8 cellular contexts compared by ENCODE assay signal in the genomic region with DNA sequence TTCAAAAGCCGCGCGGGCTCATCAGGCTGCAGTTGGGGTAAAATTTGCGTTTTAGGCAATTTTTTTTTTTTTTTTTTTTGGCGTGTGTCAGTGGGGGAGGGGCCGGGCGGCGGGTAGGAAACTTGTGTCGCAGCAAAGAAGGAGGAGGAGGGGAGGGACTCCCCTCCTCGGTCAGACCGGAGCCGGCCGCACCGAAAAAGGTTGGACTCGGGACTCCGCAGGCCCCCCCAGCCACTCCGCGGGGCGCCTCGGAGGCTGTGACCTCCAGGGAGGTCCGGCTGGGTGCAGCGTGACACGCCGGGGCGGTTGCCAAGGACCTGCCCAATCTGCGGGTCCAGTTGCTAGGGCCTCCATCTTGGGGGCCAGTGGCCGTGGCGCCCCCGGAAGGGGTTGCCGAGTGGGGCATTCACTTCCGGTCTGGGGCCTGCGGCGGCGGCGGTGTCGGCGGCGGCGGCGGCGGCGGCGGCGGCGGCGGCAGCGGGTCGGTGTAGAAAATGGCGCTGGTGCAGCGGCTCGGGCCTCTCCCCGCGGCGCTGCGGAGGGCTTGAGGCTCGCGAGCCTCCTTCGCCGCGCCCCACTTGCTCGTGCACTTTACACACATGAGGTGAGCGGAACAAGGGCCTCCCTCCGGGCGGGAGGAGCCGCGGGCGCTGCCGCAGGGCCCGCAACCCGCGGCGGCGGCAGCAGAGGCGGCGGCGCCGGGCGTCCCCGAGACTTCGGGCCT. TPM values are rescaled to one million over a fixed set of nuclear protein-coding genes. Genes with fewer than 3 reads are reported as not detected.
DNase-seq lines count a peak whose midpoint lies in the region; ATAC-seq and TF ChIP-seq lines count a peak whose summit lies in the region.

A gene (plus strand): TSS at position 409 of the 724 bp plus-strand sequence. CDS start 191 bp downstream, at position 600.

- H3K4me3 ChIP-seq in HUES6 (ENCODE audit: low read depth, low read length) (peak within 1 kb of the TSS; percentile 84), PC-3 (ENCODE audit: low read length) (peak within 1 kb of the TSS; percentile 75), esophagus (ENCODE audit: low read depth in 1 of 2, low read length in 2 of 2) (peak within 1 kb of the TSS; percentile 78 to 94), mucosa of stomach (ENCODE audit: low read length) (peak within 1 kb of the TSS; percentile 77)

- H3K27ac ChIP-seq in HUES6 (ENCODE audit: low read depth, low read length) (peak within 1 kb of the TSS; percentile 90), PC-3 (ENCODE audit: low read length) (peak within 1 kb of the TSS; percentile 71), esophagus (ENCODE audit: low read depth in 2 of 2, low read length in 1 of 2) (peak within 1 kb of the TSS; percentile 97 to 99)

- peak within 1 kb of the TSS; percentile 99 for H3K4me2 ChIP-seq in PC-3 (ENCODE audit: low read length)

- no peaks in the 10 kb centered on the region for H3K9me2 ChIP-seq in PC-3 (replicated peaks; ENCODE audit: low read length)

- H4K20me1 ChIP-seq in PC-3 (ENCODE audit: low read length): peaks cover 10% of the 10 kb centered on the region; the same call in 1 of the 2 replicates

- H3K4me1 ChIP-seq in HUES6 (ENCODE audit: control insufficient read depth, insufficient read depth, low read length) (peaks cover 22% of the 10 kb centered on the region), PC-3 (ENCODE audit: insufficient read depth, low read length) (peaks cover 15% of the 10 kb centered on the region), esophagus (ENCODE audit: control insufficient read depth in 2 of 2, insufficient read depth in 2 of 2, low read length in 1 of 2) (no peaks in the 10 kb centered on the region), mucosa of stomach (ENCODE audit: control insufficient read depth, insufficient read depth, low read length) (peaks cover 10% of the 10 kb centered on the region)

- H2AFZ ChIP-seq in PC-3 (ENCODE audit: low read length): peak within 1 kb of the TSS; percentile 82

- no TSS peak for BruUV-seq in PC-3 (replicated peaks; lab: Mats Ljungman, UMichigan)

- H3F3A ChIP-seq in PC-3 (ENCODE audit: low read length, unreplicated experiment): no peaks in the 10 kb centered on the region

- H3K36me3 ChIP-seq in HUES6 (ENCODE audit: control insufficient read depth, insufficient read depth, low read length) (peaks cover 24% of the 10 kb centered on the region), PC-3 (ENCODE audit: low read depth, low read length) (peaks cover 13% of the 10 kb centered on the region; the same call in 1 of the 2 replicates), esophagus (ENCODE audit: control insufficient read depth in 2 of 2, insufficient read depth in 2 of 2, low read length in 1 of 2) (peaks cover 0 to 2% of the 10 kb centered on the region in 2 donors), mucosa of stomach (ENCODE audit: control insufficient read depth, insufficient read depth, low read length) (no peaks in the 10 kb centered on the region)

- H3K27me3 ChIP-seq in HUES6 (ENCODE audit: control insufficient read depth, insufficient read depth, low read length): no peaks in the 10 kb centered on the region
- H3K27me3 ChIP-seq in PC-3 (ENCODE audit: low read length): no peaks in the 10 kb centered on the region
- H3K27me3 ChIP-seq in esophagus (ENCODE audit: control insufficient read depth in 1 of 2, insufficient read depth in 2 of 2, low read length in 2 of 2): no peaks in the 10 kb centered on the region
- no peaks in the 10 kb centered on the region for H3K27me3 ChIP-seq in mucosa of stomach (ENCODE audit: control insufficient read depth, insufficient read depth, low read length)

- no peaks in the 10 kb centered on the region for H3K9me3 Mint-ChIP-seq in activated T-cell treated with anti-CD3 and anti-CD28 coated beads, Interleukin-2, amount 50 U/mL, for 24 hours

- peak within 1 kb of the TSS; percentile 97 for H3K27ac Mint-ChIP-seq in activated T-cell treated with anti-CD3 and anti-CD28 coated beads, Interleukin-2, amount 50 U/mL, for 24 hours

- POLR2A ChIA-PET in PC-3 (lab: Charles Lee; ENCODE audit: unreplicated experiment): no interaction called here

- peaks cover 54% of the 10 kb centered on the region for H3K79me2 ChIP-seq in PC-3 (ENCODE audit: low read length)

- peaks cover 45% of the 10 kb centered on the region for H3K4me1 Mint-ChIP-seq in activated T-cell treated with anti-CD3 and anti-CD28 coated beads, Interleukin-2, amount 50 U/mL, for 24 hours (ENCODE audit: low read depth)

- intact Hi-C loops in PC-3 (cut with micrococcal nuclease): loop anchor here (2.0 kb wide), 1 partner anchor 29 kb away; no protein-coding TSS in a partner anchor

- no peak for TF ChIP-seq CTCF in PC-3 (conservative IDR thresholded peaks at IDR 0.05; ENCODE audit: low read depth, low read length)

- DNase-seq in D341Med (ENCODE audit: low spot score) (peak; percentile 95), PC-3 (peak; percentile 74)
- peak; percentile 94 for DNase-seq in activated T-cell treated with anti-CD3 and anti-CD28 coated beads, Interleukin-2, amount 50 U/mL, for 24 hours
- peak; percentile 50 to 55 for DNase-seq in stimulated activated CD8-positive, alpha-beta memory T cell treated with anti-CD3 and anti-CD28 coated beads, Interleukin-7, amount 100 ng/mL, for 1 hour (ENCODE audit: low read depth in 2 of 2)

- peak; percentile 94 for ATAC-seq in GM21390 (IDR thresholded peaks at IDR 0.05; ENCODE audit: unreplicated experiment)
- ATAC-seq in PC-3: peak; percentile 87

- H3K36me3 Mint-ChIP-seq in activated T-cell treated with anti-CD3 and anti-CD28 coated beads, Interleukin-2, amount 50 U/mL, for 24 hours (ENCODE audit: low read depth): peaks cover 46% of the 10 kb centered on the region

- H3K4me3 Mint-ChIP-seq in activated T-cell treated with anti-CD3 and anti-CD28 coated beads, Interleukin-2, amount 50 U/mL, for 24 hours: peak within 1 kb of the TSS; percentile 95

- H3K9me3 ChIP-seq in HUES6 (ENCODE audit: control insufficient read depth, insufficient read depth, low read depth, low read length) (no peaks in the 10 kb centered on the region), PC-3 (ENCODE audit: low read length) (no peaks in the 10 kb centered on the region), esophagus (ENCODE audit: control insufficient read depth in 2 of 2, insufficient read depth in 1 of 2, low read depth in 1 of 2, low read length in 1 of 2) (no peaks in the 10 kb centered on the region), mucosa of stomach (ENCODE audit: control insufficient read depth, low read length) (no peaks in the 10 kb centered on the region)

- CTCF ChIA-PET in PC-3 (lab: Charles Lee): no interaction called here

- no peaks in the 10 kb centered on the region for H3K27me3 Mint-ChIP-seq in activated T-cell treated with anti-CD3 and anti-CD28 coated beads, Interleukin-2, amount 50 U/mL, for 24 hours

- 0 to 1% methylated on average over 50 to 80 of the region's 80 CpGs for WGBS in esophagus, 2 donors

- peak within 1 kb of the TSS; percentile 98 for H3K9ac ChIP-seq in HUES6 (ENCODE audit: low read length)
- H3K9ac ChIP-seq in PC-3 (ENCODE audit: low read length): peak within 1 kb of the TSS; percentile 86
- peak within 1 kb of the TSS; percentile 77 for H3K9ac ChIP-seq in mucosa of stomach (ENCODE audit: low read length)

RNA-seq across cellular contexts. Expression of the gene that starts here (rescaled TPM):
- total RNA-seq in PC-3 (2014; rRNA removed): 16.2 and 20.3 TPM in 2 replicates
- polyA plus RNA-seq in esophagus: 10 to 100 TPM; 10.0 to 14.7 TPM

Comparison
In these comparisons a context has a peak if more than half of its experiments do, and no peak if none do; other contexts are left out.
1. Peak in every context shown above with its lines: DNase-seq, ATAC-seq, H3K4me3 ChIP-seq and H3K27ac ChIP-seq.